ENCODE assay signal across 9 cellular contexts in the genomic region with DNA sequence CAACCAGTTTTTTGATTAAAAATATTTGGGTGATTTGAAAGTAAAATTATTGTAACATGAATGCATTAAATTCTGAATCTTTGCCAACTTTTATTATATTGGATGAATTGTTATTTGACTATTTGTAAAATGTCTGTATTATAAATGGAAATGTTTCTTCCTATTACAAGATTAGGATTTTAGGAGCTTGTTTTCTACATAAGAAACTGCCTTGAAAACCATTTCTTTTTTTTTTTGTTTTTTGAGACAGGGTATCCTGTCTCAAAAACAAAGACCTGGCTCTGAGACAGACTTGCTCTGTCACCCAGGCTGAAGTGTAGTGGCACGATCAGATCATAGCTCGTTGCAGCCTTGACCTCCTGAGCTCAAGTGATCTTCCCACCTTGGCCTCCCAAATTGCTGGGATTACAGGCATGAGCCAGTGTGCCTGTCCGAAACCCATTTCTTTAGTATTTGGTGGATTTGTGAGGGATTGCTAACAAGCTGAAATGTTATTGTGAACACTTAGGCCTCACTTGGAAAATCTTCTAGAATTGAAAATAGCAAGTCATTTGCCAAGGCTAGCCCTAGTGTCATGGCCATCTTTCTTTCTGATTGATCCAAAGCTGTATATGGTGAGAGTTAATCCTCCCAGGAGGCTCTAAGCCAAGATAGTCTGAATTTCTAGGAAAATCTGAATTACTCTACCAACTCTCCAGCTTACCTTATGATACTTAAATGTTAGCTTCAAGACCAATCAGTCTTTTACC.
A peak's percentile ranks its signal among the peaks of the same experiment; 100 is the strongest.
DNase-seq lines count a peak whose midpoint lies in the region; ATAC-seq, FAIRE-seq and TF ChIP-seq lines count a peak whose summit lies in the region.
"Had no signal": no experiment of that assay in that cellular context is flagged by ENCODE, and none has a peak within 500 bp of the region (broad histone marks: within the 10 kb centered on the region; RNA-seq: fewer than 3 reads in every experiment).

No MANE protein-coding gene starts in this region.

- H3K36me3 ChIP-seq in cardiac muscle cell (no peaks in the 10 kb centered on the region), H1 (ENCODE audit: control insufficient read depth in 2 of 4, insufficient read depth in 4 of 4, low read length in 3 of 4) (no peaks in the 10 kb centered on the region; a peak in 1 of 8 replicates), upper lobe of left lung (no peaks in the 10 kb centered on the region)

- no peaks in the 10 kb centered on the region for H4K20me1 ChIP-seq in H1 (replicated peaks in 1 of 2; ENCODE audit: control insufficient read depth in 1 of 2, insufficient read depth in 2 of 2, low read length in 2 of 2)

- no peaks in the 10 kb centered on the region; the same call in 1 of the 2 replicates for H3K23me2 ChIP-seq in H1 (ENCODE audit: low read depth, low read length)

- peak overlapping the region; percentile 63 for H3K4ac ChIP-seq in H1 (replicated peaks; ENCODE audit: insufficient read length, low read depth, low read length)

- peak overlapping the region; percentile 85; the same call in 1 of the 2 replicates for H2BK5ac ChIP-seq in H1 (ENCODE audit: low read depth, low read length)

- H3K56ac ChIP-seq in H1 (replicated peaks; ENCODE audit: insufficient read length, low read depth, low read length), result no peak overlapping the region

- FAIRE-seq in H1 (lab: Jason Lieb, UNC), result no peak

- H3K14ac ChIP-seq in H1 (ENCODE audit: insufficient read length), result no peak overlapping the region

- no peak for TF ChIP-seq EP300 in H1 (IDR thresholded peaks at IDR 0.05; ENCODE audit: borderline replicate concordance in 1 of 2, low read depth in 2 of 2, low read length in 2 of 2)
- no peak for TF ChIP-seq EP300 in upper lobe of left lung (IDR thresholded peaks at IDR 0.05)

- H3K23ac ChIP-seq in H1 (ENCODE audit: insufficient read length), result no peak overlapping the region

- H2AFZ ChIP-seq in H1 (ENCODE audit: low read length), result no peak overlapping the region

- DNase-seq in cardiac muscle cell (ENCODE audit: low read depth in 1 of 2, low spot score in 1 of 2) (no peak), Right ventricle myocardium superior (no peak), H1 (ENCODE audit: low read depth in 1 of 2, low spot score in 2 of 2) (no peak), upper lobe of left lung (no peak), substantia nigra (lab: John Stamatoyannopoulos, UW) (no peak), NCI-H2081 treated with DMSO at 0.1 percent for 48 hours (lab: John Stamatoyannopoulos, UW) (no peak)
- DNase-seq in natural killer cell treated with Interleukin-12 subunit alpha and Interleukin-12 subunit beta and Interleukin-15 and Interleukin-18, amount 100 ng/mL, for 72 hours (ENCODE audit: low spot score), result no peak

- POLR2A ChIA-PET in H1 (lab: Charles Lee; ENCODE audit: partially characterized antibody), result interaction anchor here (1.2 to 1.5 kb wide), 3 partner anchors 12 to 36 kb away, joined by 5 read pairs; no protein-coding TSS in a partner anchor

- no peaks in the 10 kb centered on the region for H3K27me3 ChIP-seq in cardiac muscle cell
- no peaks in the 10 kb centered on the region for H3K27me3 ChIP-seq in H1 (replicated peaks in 1 of 4; ENCODE audit: control insufficient read depth in 3 of 4, extremely low read depth in 1 of 4, insufficient read depth in 3 of 4, low read length in 3 of 4)
- H3K27me3 ChIP-seq in upper lobe of left lung, result no peaks in the 10 kb centered on the region

- H3K27ac Mint-ChIP-seq in natural killer cell treated with Interleukin-12 subunit alpha and Interleukin-12 subunit beta and Interleukin-15 and Interleukin-18, amount 100 ng/mL, for 72 hours, result peak overlapping the region; percentile 98 to 99

- no peak overlapping the region for H3K4me3 ChIP-seq in cardiac muscle cell
- H3K4me3 ChIP-seq in H1 (ENCODE audit: extremely low read depth in 1 of 4, insufficient read depth in 2 of 4, low read depth in 3 of 4, low read length in 4 of 4), result peak overlapping the region in 1 of 4 experiments; percentile 20; a peak in 1 of 8 replicates
- H3K4me3 ChIP-seq in upper lobe of left lung, result no peak overlapping the region

- ATAC-seq in Right ventricle myocardium superior (ENCODE audit: poor library complexity), result no peak
- ATAC-seq in natural killer cell treated with Interleukin-12 subunit alpha and Interleukin-12 subunit beta and Interleukin-15 and Interleukin-18, amount 100 ng/mL, for 72 hours, result no peak
- no peak for ATAC-seq in upper lobe of left lung (ENCODE audit: low FRiP score in 2 of 2)
- ATAC-seq in activated CD4-positive, CD25-positive, alpha-beta regulatory T cell treated with anti-CD3 and anti-CD28 coated beads, Interleukin-2, amount 50 U/mL, for 24 hours, result no peak

- H3K27me3 Mint-ChIP-seq in natural killer cell treated with Interleukin-12 subunit alpha and Interleukin-12 subunit beta and Interleukin-15 and Interleukin-18, amount 100 ng/mL, for 72 hours, result no peaks in the 10 kb centered on the region
- H3K27me3 Mint-ChIP-seq: activated CD8-positive, alpha-beta T cell treated with anti-CD3 and anti-CD28 coated beads for 36 hours had no signal

- H3K36me3 Mint-ChIP-seq in natural killer cell treated with Interleukin-12 subunit alpha and Interleukin-12 subunit beta and Interleukin-15 and Interleukin-18, amount 100 ng/mL, for 72 hours, result peaks cover 17% of the 10 kb centered on the region

- H3K4me2 ChIP-seq in H1 (ENCODE audit: insufficient read depth in 1 of 2, low read depth in 2 of 2, low read length in 2 of 2), result peak overlapping the region; percentile 51 to 59; a peak in 2 of 4 replicates

- TF ChIP-seq CTCF in cardiac muscle cell (IDR thresholded peaks at IDR 0.05; ENCODE audit: low read depth, low read length), result no peak
- no peak for TF ChIP-seq CTCF in H1 (IDR thresholded peaks at IDR 0.05; ENCODE audit: control extremely low read depth in 1 of 3, insufficient read depth in 1 of 3, low read depth in 1 of 3, low read length in 3 of 3)
- TF ChIP-seq CTCF in upper lobe of left lung (IDR thresholded peaks at IDR 0.05), result no peak

- H3K9me3 ChIP-seq in cardiac muscle cell (ENCODE audit: low read depth) (no peaks in the 10 kb centered on the region), H1 (ENCODE audit: insufficient read depth in 2 of 2, low read depth in 1 of 2, low read length in 1 of 2) (no peaks in the 10 kb centered on the region), upper lobe of left lung (no peaks in the 10 kb centered on the region)

- H2BK20ac ChIP-seq in H1 (ENCODE audit: low read length), result peak overlapping the region; percentile 76; the same call in 1 of the 2 replicates

- H2BK15ac ChIP-seq in H1 (ENCODE audit: low read length), result no peak overlapping the region

- WGBS in H1 (ENCODE audit: extremely low coverage in 1 of 2, insufficient coverage in 1 of 2, insufficient read length in 1 of 2, insufficient replicate concordance in 2 of 2, low coverage in 1 of 2, low lambda C conversion rate in 2 of 2, missing lambda C conversion rate in 1 of 2), 2 experiments, result 57% methylated on average over 3 of the region's 3 CpGs; no CpG with 5 or more reads in 1 of the 2 experiments
- 65 to 85% methylated on average over 3 of the region's 3 CpGs for WGBS in upper lobe of left lung, 2 donors

- H3K79me2 ChIP-seq in H1 (ENCODE audit: control insufficient read depth in 1 of 2, insufficient read depth in 2 of 2, low read length in 2 of 2), result peaks cover 0 to 51% of the 10 kb centered on the region in 2 experiments; a peak in 2 of 4 replicates

- no peak for TF ChIP-seq POLR2A in H1 (IDR thresholded peaks at IDR 0.05; ENCODE audit: control extremely low read depth in 1 of 2, low read depth in 2 of 2, low read length in 2 of 2)
- TF ChIP-seq POLR2A in upper lobe of left lung (IDR thresholded peaks at IDR 0.05), result no peak

- TF ChIP-seq RAD21 in H1 (IDR thresholded peaks at IDR 0.05 in 1 of 2, conservative IDR thresholded peaks at IDR 0.05 in 1 of 2; ENCODE audit: low read depth in 2 of 2, low read length in 2 of 2), result no peak

- no peak overlapping the region for H2AK5ac ChIP-seq in H1 (ENCODE audit: low read depth, low read length)

- no peaks in the 10 kb centered on the region for H3K79me1 ChIP-seq in H1 (ENCODE audit: low read depth, low read length)

- H2BK12ac ChIP-seq in H1 (ENCODE audit: low read depth, low read length), result peak overlapping the region; percentile 77; the same call in 1 of the 2 replicates

- peak overlapping the region; percentile 39; the same call in 1 of the 2 replicates for H3K18ac ChIP-seq in H1 (ENCODE audit: extremely low read depth, low read length)

- CTCF ChIA-PET in H1 (lab: Charles Lee; ENCODE audit: partially characterized antibody), result interaction anchor here (0.6 to 2.4 kb wide), 12 partner anchors 8 to 272 kb away, joined by 3 to 12 read pairs (median 4); no protein-coding TSS in a partner anchor

- peak overlapping the region; percentile 84 for H3K4me3 Mint-ChIP-seq in natural killer cell treated with Interleukin-12 subunit alpha and Interleukin-12 subunit beta and Interleukin-15 and Interleukin-18, amount 100 ng/mL, for 72 hours
- H3K4me3 Mint-ChIP-seq: activated CD8-positive, alpha-beta T cell treated with anti-CD3 and anti-CD28 coated beads for 36 hours had no signal

- peaks cover 52% of the 10 kb centered on the region for H3K4me1 ChIP-seq in cardiac muscle cell (ENCODE audit: low read depth)
- peaks cover 5 to 42% (median 34%) of the 10 kb centered on the region in 4 experiments for H3K4me1 ChIP-seq in H1 (replicated peaks in 1 of 4; ENCODE audit: control insufficient read depth in 3 of 4, insufficient read depth in 4 of 4, low read length in 3 of 4)
- peaks cover 77 to 88% (median 82%) of the 10 kb centered on the region in 4 donors for H3K4me1 ChIP-seq in upper lobe of left lung

- H4K5ac ChIP-seq in H1 (ENCODE audit: insufficient read length, low read depth, low read length), result no peak overlapping the region

- no peaks in the 10 kb centered on the region for H3K9me3 Mint-ChIP-seq in natural killer cell treated with Interleukin-12 subunit alpha and Interleukin-12 subunit beta and Interleukin-15 and Interleukin-18, amount 100 ng/mL, for 72 hours
- H3K9me3 Mint-ChIP-seq: activated CD8-positive, alpha-beta T cell treated with anti-CD3 and anti-CD28 coated beads for 36 hours had no signal

- H4K91ac ChIP-seq in H1 (replicated peaks; ENCODE audit: insufficient read length, low read length), result peak overlapping the region; percentile 22

- intact Hi-C loops in Right ventricle myocardium superior (cut with DNase I), result no loop called here

- H4K8ac ChIP-seq in H1 (ENCODE audit: extremely low read depth, insufficient read depth, low read length), result no peak overlapping the region

- H3K4me1 Mint-ChIP-seq in natural killer cell treated with Interleukin-12 subunit alpha and Interleukin-12 subunit beta and Interleukin-15 and Interleukin-18, amount 100 ng/mL, for 72 hours (ENCODE audit: low read depth in 2 of 2), result peaks cover 70 to 87% of the 10 kb centered on the region in 2 donors

- H2BK120ac ChIP-seq in H1 (replicated peaks; ENCODE audit: low read depth, low read length), result no peak overlapping the region

- peak overlapping the region; percentile 53 for H3K27ac ChIP-seq in cardiac muscle cell
- H3K27ac ChIP-seq in H1 (ENCODE audit: low read depth, low read length), result no peak overlapping the region; the same call in 1 of the 2 replicates
- H3K27ac ChIP-seq in upper lobe of left lung, result peak overlapping the region; percentile 70 to 84 (median 77)
- H3K27ac ChIP-seq in substantia nigra (ENCODE audit: low read depth, low read length, poor library complexity, severe bottlenecking), result no peak overlapping the region

- no peak overlapping the region for H3K9ac ChIP-seq in H1 (replicated peaks in 1 of 4; ENCODE audit: extremely low read depth in 1 of 4, low read depth in 3 of 4, low read length in 3 of 4)

Comparison
In these comparisons a context has a peak if more than half of its experiments do, and no peak if none do; other contexts are left out.
1. H3K27ac ChIP-seq: peak in cardiac muscle cell (single experiment) and upper lobe of left lung (4 of 4); none in H1 (single experiment) and substantia nigra (single experiment).